1 cellular context compared by ENCODE assay signal in genomic region chr15:75349851-75350588, GRCh38.
A peak's percentile ranks its signal among the peaks of the same experiment; 100 is the strongest.
TF ChIP-seq lines count a peak whose summit lies in the region.

No MANE protein-coding gene starts in this region.

TF ChIP-seq in HepG2, 621 proteins besides CTCF, POLR2A, EP300 and RAD21:
- peak; percentile 75 for TF ChIP-seq RBM22 (optimal IDR thresholded peaks at IDR 0.05; ENCODE audit: low read length)
- no peak for TF ChIP-seq ZBTB7A (CRISPR knock-in tag; IDR thresholded peaks at IDR 0.05)
TF ChIP-seq in HepG2: peak in this region for 1.
